In genomic region chr7:124723012-124723411, GRCh38 we compare ENCODE assay signal across 13 cellular contexts. TPM values are rescaled to one million over a fixed set of nuclear protein-coding genes. Genes with fewer than 3 reads are reported as not detected.
DNase-seq lines count a peak whose midpoint lies in the region; ATAC-seq, FAIRE-seq and TF ChIP-seq lines count a peak whose summit lies in the region.
"Had no signal": no experiment of that assay in that cellular context is flagged by ENCODE, and none has a peak within 500 bp of the region (broad histone marks: within the 10 kb centered on the region; RNA-seq: fewer than 3 reads in every experiment).

No MANE protein-coding gene starts in this region.

- H3K27ac ChIP-seq in astrocyte (ENCODE audit: low read depth, low read length) (no peak overlapping the region), temporal lobe (ENCODE audit: low read depth, low read length) (peak overlapping the region; percentile 93), body of pancreas (no peak overlapping the region)

- H3K9me3 ChIP-seq in astrocyte (ENCODE audit: insufficient read depth, low read depth, low read length) (no peaks in the 10 kb centered on the region), body of pancreas (no peaks in the 10 kb centered on the region)

- no peaks in the 10 kb centered on the region for H4K20me1 ChIP-seq in astrocyte (ENCODE audit: insufficient read depth, low read length)

- no peaks in the 10 kb centered on the region for H3K79me2 ChIP-seq in astrocyte (ENCODE audit: insufficient read depth, low read length)

- peak overlapping the region; percentile 79 for H3K27ac Mint-ChIP-seq in astrocyte (ENCODE audit: unreplicated experiment)
- H3K27ac Mint-ChIP-seq: activated CD8-positive, alpha-beta memory T cell treated with anti-CD3 and anti-CD28 coated beads, Interleukin-2, amount 10 ng/mL, durations not matched to agents 7 days and 5 days; H9 had no signal

- no peaks in the 10 kb centered on the region for H3K36me3 ChIP-seq in astrocyte (ENCODE audit: insufficient read depth, low read length)
- no peaks in the 10 kb centered on the region for H3K36me3 ChIP-seq in body of pancreas (replicated peaks in 1 of 2; ENCODE audit: insufficient read depth in 1 of 2, low read depth in 2 of 2)

- no peaks in the 10 kb centered on the region for H3K27me3 Mint-ChIP-seq in astrocyte (ENCODE audit: low read depth, unreplicated experiment)
- H3K27me3 Mint-ChIP-seq: activated CD8-positive, alpha-beta memory T cell treated with anti-CD3 and anti-CD28 coated beads, Interleukin-2, amount 10 ng/mL, durations not matched to agents 7 days and 5 days had no signal

- H3K4me1 ChIP-seq in astrocyte (ENCODE audit: insufficient read depth, low read length) (no peaks in the 10 kb centered on the region), body of pancreas (no peaks in the 10 kb centered on the region)

- intact Hi-C loops in body of pancreas (cut with DNase I): no loop called here

- H2AFZ ChIP-seq in astrocyte (ENCODE audit: low read depth, low read length): no peak overlapping the region

- H3K36me3 Mint-ChIP-seq in astrocyte (ENCODE audit: low read depth, unreplicated experiment): no peaks in the 10 kb centered on the region
- H3K36me3 Mint-ChIP-seq: activated CD8-positive, alpha-beta memory T cell treated with anti-CD3 and anti-CD28 coated beads, Interleukin-2, amount 10 ng/mL, durations not matched to agents 7 days and 5 days had no signal

- FAIRE-seq in astrocyte (lab: Jason Lieb, UNC): no peak
- FAIRE-seq: D721Med had no signal

- H3K9ac ChIP-seq in astrocyte (ENCODE audit: low read length): no peak overlapping the region

- no peak overlapping the region for H3K4me2 ChIP-seq in astrocyte (ENCODE audit: low read length)

- ATAC-seq in body of pancreas: no peak
- ATAC-seq: activated CD8-positive, alpha-beta memory T cell treated with anti-CD3 and anti-CD28 coated beads, Interleukin-2, amount 10 ng/mL, durations not matched to agents 7 days and 5 days had no signal

- no peak overlapping the region for H3K4me3 Mint-ChIP-seq in astrocyte (ENCODE audit: unreplicated experiment)
- H3K4me3 Mint-ChIP-seq: activated CD8-positive, alpha-beta memory T cell treated with anti-CD3 and anti-CD28 coated beads, Interleukin-2, amount 10 ng/mL, durations not matched to agents 7 days and 5 days; H9 had no signal

- peaks cover 21% of the 10 kb centered on the region for H3K4me1 Mint-ChIP-seq in astrocyte (ENCODE audit: low read depth, unreplicated experiment)
- H3K4me1 Mint-ChIP-seq: activated CD8-positive, alpha-beta memory T cell treated with anti-CD3 and anti-CD28 coated beads, Interleukin-2, amount 10 ng/mL, durations not matched to agents 7 days and 5 days had no signal

- no peaks in the 10 kb centered on the region for H3K9me3 Mint-ChIP-seq in astrocyte (ENCODE audit: unreplicated experiment)
- H3K9me3 Mint-ChIP-seq: H9 had no signal

- 57 to 90% methylated on average over 2 of the region's 2 CpGs for WGBS in body of pancreas, 2 donors

- DNase-seq in HT1080 (ENCODE audit: low read depth) (peak; percentile 81), astrocyte (ENCODE audit: low read depth) (peak; percentile 46), foreskin melanocyte (peak; percentile 44), NCI-H1417 treated with DMSO at 0.1 percent for 48 hours (lab: John Stamatoyannopoulos, UW) (no peak), body of pancreas (no peak)
- DNase-seq in activated naive CD4-positive, alpha-beta T cell treated with Interleukin-2 at 50 U/mL for 16 hours: no peak
- DNase-seq: activated CD8-positive, alpha-beta memory T cell treated with anti-CD3 and anti-CD28 coated beads, Interleukin-2, amount 10 ng/mL, durations not matched to agents 7 days and 5 days; effector memory CD4-positive, alpha-beta T cell; H9; KBM-7; T1000 had no signal

- no peak for TF ChIP-seq CTCF in astrocyte (IDR thresholded peaks at IDR 0.05; ENCODE audit: insufficient read depth, low read depth, low read length)
- no peak for TF ChIP-seq CTCF in body of pancreas (IDR thresholded peaks at IDR 0.05)

- H3K4me3 ChIP-seq in astrocyte (ENCODE audit: insufficient read depth, low read depth, low read length) (no peak overlapping the region), body of pancreas (no peak overlapping the region)

- H3K27me3 ChIP-seq in astrocyte (ENCODE audit: insufficient read depth, low read length) (no peaks in the 10 kb centered on the region), body of pancreas (no peaks in the 10 kb centered on the region)

- TF ChIP-seq POLR2A in body of pancreas (IDR thresholded peaks at IDR 0.05): no peak

RNA-seq across cellular contexts. Expression of gene GPR37, which starts 42.6 kb away (rescaled TPM):
- 0.79 and 0.80 TPM in 2 replicates for total RNA-seq in HT1080 (2014; rRNA removed; shearing (Covaris generic))
- polyA plus RNA-seq in HT1080 (2015; cell fraction: cytosol; rRNA removed): 0.67 and 0.83 TPM in 2 replicates
- polyA plus RNA-seq in HT1080 (2015; cell fraction: nucleus; rRNA removed): 1.2 TPM in 2 replicates
- 9.0 and 9.8 TPM in 2 replicates for total RNA-seq in astrocyte
- total RNA-seq in temporal lobe: 20.9 TPM
- 1 to 10 TPM; 2.6 to 5.7 TPM for total RNA-seq in body of pancreas
- total RNA-seq: activated CD8-positive, alpha-beta memory T cell treated with anti-CD3 and anti-CD28 coated beads, Interleukin-2, amount 10 ng/mL, durations not matched to agents 7 days and 5 days had no signal

Comparison
In these comparisons a context has a peak if more than half of its experiments do, and no peak if none do; other contexts are left out.
1. DNase-seq: peak in HT1080 (single experiment), astrocyte (single experiment) and foreskin melanocyte (single experiment); none in NCI-H1417 treated with DMSO at 0.1 percent for 48 hours (single experiment), activated naive CD4-positive, alpha-beta T cell treated with Interleukin-2 at 50 U/mL for 16 hours (single experiment) and body of pancreas (0 of 4).